Comparison of ENCODE assay signal across 12 cellular contexts in genomic region chr9:129500863-129501770, GRCh38.
DNase-seq lines count a peak whose midpoint lies in the region; ATAC-seq and TF ChIP-seq lines count a peak whose summit lies in the region.
"Had no signal": no experiment of that assay in that cellular context is flagged by ENCODE, and none has a peak within 500 bp of the region (broad histone marks: within the 10 kb centered on the region; RNA-seq: fewer than 3 reads in every experiment).

No MANE protein-coding gene starts in this region.

- H3K27me3 Mint-ChIP-seq in osteocyte (ENCODE audit: unreplicated experiment), result no peaks in the 10 kb centered on the region

- H3K36me3 ChIP-seq in heart right ventricle (peaks cover 0 to 26% (median 0%) of the 10 kb centered on the region in 9 donors), esophagus squamous epithelium (peaks cover 0 to 17% (median 0%) of the 10 kb centered on the region in 3 donors), aorta (ENCODE audit: control insufficient read depth in 1 of 2, insufficient read depth in 2 of 2, low read length in 1 of 2) (no peaks in the 10 kb centered on the region)

- no peak for ATAC-seq in heart right ventricle
- no peak for ATAC-seq in Right ventricle myocardium superior (ENCODE audit: poor library complexity)
- ATAC-seq in aorta (ENCODE audit: low FRiP score), result no peak
- ATAC-seq in HG03565 (IDR thresholded peaks at IDR 0.05; ENCODE audit: unreplicated experiment), result no peak
- no peak for ATAC-seq in GM21723 (IDR thresholded peaks at IDR 0.05; ENCODE audit: unreplicated experiment)

- peaks cover 3 to 50% (median 42%) of the 10 kb centered on the region in 9 donors for H3K4me1 ChIP-seq in heart right ventricle
- peaks cover 18 to 69% (median 25%) of the 10 kb centered on the region in 3 donors for H3K4me1 ChIP-seq in esophagus squamous epithelium
- H3K4me1 ChIP-seq in aorta (ENCODE audit: control insufficient read depth in 1 of 2, insufficient read depth in 2 of 2, low read length in 2 of 2), result no peaks in the 10 kb centered on the region

- H3K9me3 ChIP-seq in heart right ventricle (no peaks in the 10 kb centered on the region), esophagus squamous epithelium (no peaks in the 10 kb centered on the region), aorta (ENCODE audit: control insufficient read depth, low read length) (no peaks in the 10 kb centered on the region)

- H3K27ac Mint-ChIP-seq in osteocyte (ENCODE audit: unreplicated experiment), result peak overlapping the region; percentile 100

- DNase-seq in heart right ventricle (no peak), Right ventricle myocardium superior (no peak), esophagus squamous epithelium (lab: John Stamatoyannopoulos, UW) (no peak), osteocyte (ENCODE audit: extremely low spot score, unreplicated experiment) (no peak), aorta (no peak), KG1 (lab: John Stamatoyannopoulos, UW) (no peak)
- DNase-seq: activated T-cell treated with anti-CD3 and anti-CD28 coated beads, Interleukin-2, amount 50 U/mL, for 1 hour; EL; NCI-H2081 treated with DMSO at 0.1 percent for 48 hours; small intestine had no signal

- H3K36me3 Mint-ChIP-seq in osteocyte (ENCODE audit: unreplicated experiment), result peaks cover 3% of the 10 kb centered on the region

- TF ChIP-seq CTCF in heart right ventricle (IDR thresholded peaks at IDR 0.05) (no peak), esophagus squamous epithelium (IDR thresholded peaks at IDR 0.05) (no peak), osteocyte (IDR thresholded peaks at IDR 0.05) (no peak)

- no peak for TF ChIP-seq POLR2A in esophagus squamous epithelium (IDR thresholded peaks at IDR 0.05)

- WGBS in heart right ventricle, 2 donors, result 83 to 90% methylated on average over 12 of the region's 12 CpGs
- WGBS in esophagus squamous epithelium, 2 donors, result 86 to 91% methylated on average over 5 to 12 of the region's 12 CpGs
- WGBS in aorta, 2 donors, result 71 to 74% methylated on average over 12 of the region's 12 CpGs

- no peak overlapping the region for H3K4me3 Mint-ChIP-seq in osteocyte (ENCODE audit: unreplicated experiment)

- H3K9me3 Mint-ChIP-seq in osteocyte (ENCODE audit: unreplicated experiment), result no peaks in the 10 kb centered on the region

- peaks cover 71% of the 10 kb centered on the region for H3K4me1 Mint-ChIP-seq in osteocyte (ENCODE audit: unreplicated experiment)

- H3K27me3 ChIP-seq in heart right ventricle (no peaks in the 10 kb centered on the region), esophagus squamous epithelium (no peaks in the 10 kb centered on the region), aorta (ENCODE audit: control insufficient read depth in 1 of 2, insufficient read depth in 2 of 2, low read length in 1 of 2) (no peaks in the 10 kb centered on the region)

- intact Hi-C loops in heart right ventricle (cut with DNase I), result loop anchor here in 5 of 10 donors (5.0 to 10.0 kb wide), 5 partner anchors 46 to 104 kb away; no protein-coding TSS in a partner anchor
- intact Hi-C loops in Right ventricle myocardium superior (cut with DNase I), result loop anchor here (5.0 kb wide), 1 partner anchor 36 kb away; no protein-coding TSS in a partner anchor
- intact Hi-C loops in esophagus squamous epithelium (cut with DNase I), result no loop called here
- intact Hi-C loops in aorta (cut with DNase I), result loop anchor here (2.0 to 5.0 kb wide), 2 partner anchors 46 to 48 kb away; no protein-coding TSS in a partner anchor

- H3K4me3 ChIP-seq in heart right ventricle, result no peak overlapping the region
- H3K4me3 ChIP-seq in esophagus squamous epithelium, result no peak overlapping the region
- H3K4me3 ChIP-seq in aorta (ENCODE audit: low read length in 2 of 2), result no peak overlapping the region

- H3K27ac ChIP-seq in heart right ventricle, result peak overlapping the region; percentile 50 to 100 (median 98)
- peak overlapping the region; percentile 45 to 98 (median 96) for H3K27ac ChIP-seq in esophagus squamous epithelium
- H3K27ac ChIP-seq in aorta (ENCODE audit: low read depth in 1 of 2, low read length in 2 of 2), result peak overlapping the region; percentile 10 to 82

Comparison
In these comparisons a context has a peak if more than half of its experiments do, and no peak if none do; other contexts are left out.
1. H3K27ac ChIP-seq: peak in every context shown above with its lines; median percentile 98 in heart right ventricle; 96 in esophagus squamous epithelium; 46 in aorta.